In genomic region chr17:56185905-56186783, GRCh38 we compare ENCODE assay signal across 1 cellular context.
TF ChIP-seq lines count a peak whose summit lies in the region.

No MANE protein-coding gene starts in this region.

TF ChIP-seq in HepG2, 621 proteins besides CTCF, POLR2A, EP300 and RAD21:
- no peak for TF ChIP-seq MNT (IDR thresholded peaks at IDR 0.05)
- no peak for TF ChIP-seq ZNF891 (CRISPR knock-in tag; IDR thresholded peaks at IDR 0.05)
- TF ChIP-seq GATAD1 (CRISPR knock-in tag; IDR thresholded peaks at IDR 0.05) = no peak
- TF ChIP-seq SMAD3 (CRISPR knock-in tag; IDR thresholded peaks at IDR 0.05) = no peak
- no peak for TF ChIP-seq ZNF777 (CRISPR knock-in tag; IDR thresholded peaks at IDR 0.05)
- no peak for TF ChIP-seq BORCS8-MEF2B (CRISPR knock-in tag; IDR thresholded peaks at IDR 0.05)
- TF ChIP-seq ATAD3A (CRISPR knock-in tag; IDR thresholded peaks at IDR 0.05) = no peak
- TF ChIP-seq SPEN (CRISPR knock-in tag; IDR thresholded peaks at IDR 0.05; ENCODE audit: low read depth) = no peak
- no peak for TF ChIP-seq MIER2 (CRISPR knock-in tag; IDR thresholded peaks at IDR 0.05)
- TF ChIP-seq, protein P1, sequence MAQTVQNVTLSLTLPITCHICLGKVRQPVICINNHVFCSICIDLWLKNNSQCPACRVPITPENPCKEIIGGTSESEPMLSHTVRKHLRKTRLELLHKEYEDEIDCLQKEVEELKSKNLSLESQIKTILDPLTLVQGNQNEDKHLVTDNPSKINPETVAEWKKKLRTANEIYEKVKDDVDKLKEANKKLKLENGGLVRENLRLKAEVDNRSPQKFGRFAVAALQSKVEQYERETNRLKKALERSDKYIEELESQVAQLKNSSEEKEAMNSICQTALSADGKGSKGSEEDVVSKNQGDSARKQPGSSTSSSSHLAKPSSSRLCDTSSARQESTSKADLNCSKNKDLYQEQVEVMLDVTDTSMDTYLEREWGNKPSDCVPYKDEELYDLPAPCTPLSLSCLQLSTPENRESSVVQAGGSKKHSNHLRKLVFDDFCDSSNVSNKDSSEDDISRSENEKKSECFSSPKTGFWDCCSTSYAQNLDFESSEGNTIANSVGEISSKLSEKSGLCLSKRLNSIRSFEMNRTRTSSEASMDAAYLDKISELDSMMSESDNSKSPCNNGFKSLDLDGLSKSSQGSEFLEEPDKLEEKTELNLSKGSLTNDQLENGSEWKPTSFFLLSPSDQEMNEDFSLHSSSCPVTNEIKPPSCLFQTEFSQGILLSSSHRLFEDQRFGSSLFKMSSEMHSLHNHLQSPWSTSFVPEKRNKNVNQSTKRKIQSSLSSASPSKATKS (CRISPR knock-in tag; IDR thresholded peaks at IDR 0.05) = no peak
- no peak for TF ChIP-seq SP5 (CRISPR knock-in tag; IDR thresholded peaks at IDR 0.05; ENCODE audit: borderline replicate concordance, low read depth)
- TF ChIP-seq, protein P2, sequence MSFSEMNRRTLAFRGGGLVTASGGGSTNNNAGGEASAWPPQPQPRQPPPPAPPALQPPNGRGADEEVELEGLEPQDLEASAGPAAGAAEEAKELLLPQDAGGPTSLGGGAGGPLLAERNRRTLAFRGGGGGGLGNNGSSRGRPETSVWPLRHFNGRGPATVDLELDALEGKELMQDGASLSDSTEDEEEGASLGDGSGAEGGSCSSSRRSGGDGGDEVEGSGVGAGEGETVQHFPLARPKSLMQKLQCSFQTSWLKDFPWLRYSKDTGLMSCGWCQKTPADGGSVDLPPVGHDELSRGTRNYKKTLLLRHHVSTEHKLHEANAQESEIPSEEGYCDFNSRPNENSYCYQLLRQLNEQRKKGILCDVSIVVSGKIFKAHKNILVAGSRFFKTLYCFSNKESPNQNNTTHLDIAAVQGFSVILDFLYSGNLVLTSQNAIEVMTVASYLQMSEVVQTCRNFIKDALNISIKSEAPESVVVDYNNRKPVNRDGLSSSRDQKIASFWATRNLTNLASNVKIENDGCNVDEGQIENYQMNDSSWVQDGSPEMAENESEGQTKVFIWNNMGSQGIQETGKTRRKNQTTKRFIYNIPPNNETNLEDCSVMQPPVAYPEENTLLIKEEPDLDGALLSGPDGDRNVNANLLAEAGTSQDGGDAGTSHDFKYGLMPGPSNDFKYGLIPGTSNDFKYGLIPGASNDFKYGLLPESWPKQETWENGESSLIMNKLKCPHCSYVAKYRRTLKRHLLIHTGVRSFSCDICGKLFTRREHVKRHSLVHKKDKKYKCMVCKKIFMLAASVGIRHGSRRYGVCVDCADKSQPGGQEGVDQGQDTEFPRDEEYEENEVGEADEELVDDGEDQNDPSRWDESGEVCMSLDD (CRISPR knock-in tag; IDR thresholded peaks at IDR 0.05; ENCODE audit: borderline replicate concordance) = no peak
- TF ChIP-seq PHF5A (CRISPR knock-in tag; IDR thresholded peaks at IDR 0.05; ENCODE audit: low read depth, unreplicated experiment) = no peak
- no peak for TF ChIP-seq ZNF564 (CRISPR knock-in tag; IDR thresholded peaks at IDR 0.05)
- TF ChIP-seq HIVEP1 (CRISPR knock-in tag; IDR thresholded peaks at IDR 0.05) = no peak
- no peak for TF ChIP-seq HMGA1 (CRISPR knock-in tag; conservative IDR thresholded peaks at IDR 0.05)
- TF ChIP-seq ZFY (CRISPR knock-in tag; IDR thresholded peaks at IDR 0.05) = no peak
TF ChIP-seq in HepG2: peak in this region for 0.
